In genomic region chr5:146789712-146790660, GRCh38 we compare ENCODE assay signal across 23 cellular contexts.
A peak's percentile ranks its signal among the peaks of the same experiment; 100 is the strongest.
DNase-seq lines count a peak whose midpoint lies in the region; ATAC-seq and TF ChIP-seq lines count a peak whose summit lies in the region.
"Had no signal": no experiment of that assay in that cellular context is flagged by ENCODE, and none has a peak within 500 bp of the region (broad histone marks: within the 10 kb centered on the region; RNA-seq: fewer than 3 reads in every experiment).

No MANE protein-coding gene starts in this region.

- H3K36me3 Mint-ChIP-seq in endodermal cell (ENCODE audit: low read depth): no peaks in the 10 kb centered on the region
- H3K36me3 Mint-ChIP-seq in activated naive CD8-positive, alpha-beta T cell treated with anti-CD3 and anti-CD28 coated beads for 36 hours: no peaks in the 10 kb centered on the region
- H3K36me3 Mint-ChIP-seq: activated naive CD4-positive, alpha-beta T cell treated with anti-CD3 and anti-CD28 coated beads, Interleukin-2, amount 10 ng/mL, durations not matched to agents 7 days and 5 days; naive thymus-derived CD4-positive, alpha-beta T cell had no signal

- peak overlapping the region; percentile 56 for H3K27ac Mint-ChIP-seq in endodermal cell
- H3K27ac Mint-ChIP-seq in activated naive CD8-positive, alpha-beta T cell treated with anti-CD3 and anti-CD28 coated beads for 36 hours: no peak overlapping the region
- H3K27ac Mint-ChIP-seq: activated CD4-positive, alpha-beta T cell treated with anti-CD3 and anti-CD28 coated beads, Interleukin-2, amount 10 ng/mL, durations not matched to agents 24 days and 14 days; activated naive CD4-positive, alpha-beta T cell treated with anti-CD3 and anti-CD28 coated beads, Interleukin-2, amount 10 ng/mL, durations not matched to agents 7 days and 5 days; activated T-cell treated with anti-CD3 and anti-CD28 coated beads, Interleukin-2, amount 50 U/mL, for 72 hours; T-helper 17 cell had no signal

- H3K27me3 ChIP-seq in endodermal cell (ENCODE audit: control insufficient read depth, insufficient read depth, low read length, poor library complexity, severe bottlenecking): no peaks in the 10 kb centered on the region
- H3K27me3 ChIP-seq: cardiac muscle cell, left lung, right atrium auricular region, SJSA1 had no signal

- no peaks in the 10 kb centered on the region for H3K9me3 ChIP-seq in endodermal cell (ENCODE audit: control insufficient read depth, low read length)
- H3K9me3 ChIP-seq: left lung, right atrium auricular region, SJSA1 had no signal

- H3K4me3 Mint-ChIP-seq in endodermal cell: no peak overlapping the region
- no peak overlapping the region for H3K4me3 Mint-ChIP-seq in activated naive CD8-positive, alpha-beta T cell treated with anti-CD3 and anti-CD28 coated beads for 36 hours
- H3K4me3 Mint-ChIP-seq: activated CD4-positive, alpha-beta T cell treated with anti-CD3 and anti-CD28 coated beads, Interleukin-2, amount 10 ng/mL, durations not matched to agents 24 days and 14 days; activated naive CD4-positive, alpha-beta T cell treated with anti-CD3 and anti-CD28 coated beads, Interleukin-2, amount 10 ng/mL, durations not matched to agents 7 days and 5 days; activated T-cell treated with anti-CD3 and anti-CD28 coated beads, Interleukin-2, amount 50 U/mL, for 72 hours; naive thymus-derived CD4-positive, alpha-beta T cell; T-helper 17 cell had no signal

- no peak for ATAC-seq in HG02623 (IDR thresholded peaks at IDR 0.05; ENCODE audit: unreplicated experiment)
- ATAC-seq: activated T-cell treated with anti-CD3 and anti-CD28 coated beads, Interleukin-2, amount 50 U/mL, for 72 hours; left lung; naive thymus-derived CD4-positive, alpha-beta T cell; Panc1; T-helper 17 cell had no signal

- H3K4me1 Mint-ChIP-seq in endodermal cell: peaks cover 28% of the 10 kb centered on the region
- H3K4me1 Mint-ChIP-seq in activated naive CD8-positive, alpha-beta T cell treated with anti-CD3 and anti-CD28 coated beads for 36 hours: peaks cover 8% of the 10 kb centered on the region

- no peaks in the 10 kb centered on the region for H3K36me3 ChIP-seq in endodermal cell (ENCODE audit: control insufficient read depth, insufficient read depth, low read length)
- H3K36me3 ChIP-seq: cardiac muscle cell, left lung, right atrium auricular region, SJSA1 had no signal

- in situ Hi-C loops in G401 (cut with HindIII; ENCODE audit: low sequenced_read_pairs): no loop called here

- peak; percentile 11 for TF ChIP-seq CTCF in endodermal cell (conservative IDR thresholded peaks at IDR 0.05)

- H3K9ac ChIP-seq in endodermal cell (ENCODE audit: extremely low read depth, low read length, poor library complexity, severe bottlenecking): no peak overlapping the region

- H3K4me1 ChIP-seq in endodermal cell (ENCODE audit: control insufficient read depth, insufficient read depth, low read length): peaks cover 9% of the 10 kb centered on the region
- H3K4me1 ChIP-seq: right atrium auricular region, SJSA1 had no signal

- H3K9me3 Mint-ChIP-seq in endodermal cell: no peaks in the 10 kb centered on the region
- H3K9me3 Mint-ChIP-seq in activated naive CD8-positive, alpha-beta T cell treated with anti-CD3 and anti-CD28 coated beads for 36 hours: no peaks in the 10 kb centered on the region
- H3K9me3 Mint-ChIP-seq: activated CD4-positive, alpha-beta T cell treated with anti-CD3 and anti-CD28 coated beads, Interleukin-2, amount 10 ng/mL, durations not matched to agents 24 days and 14 days; activated naive CD4-positive, alpha-beta T cell treated with anti-CD3 and anti-CD28 coated beads, Interleukin-2, amount 10 ng/mL, durations not matched to agents 7 days and 5 days; activated T-cell treated with anti-CD3 and anti-CD28 coated beads, Interleukin-2, amount 50 U/mL, for 72 hours had no signal

- no peaks in the 10 kb centered on the region for H3K27me3 Mint-ChIP-seq in endodermal cell (ENCODE audit: insufficient read depth)
- H3K27me3 Mint-ChIP-seq in activated naive CD8-positive, alpha-beta T cell treated with anti-CD3 and anti-CD28 coated beads for 36 hours: no peaks in the 10 kb centered on the region
- H3K27me3 Mint-ChIP-seq: activated CD4-positive, alpha-beta T cell treated with anti-CD3 and anti-CD28 coated beads, Interleukin-2, amount 10 ng/mL, durations not matched to agents 24 days and 14 days; activated naive CD4-positive, alpha-beta T cell treated with anti-CD3 and anti-CD28 coated beads, Interleukin-2, amount 10 ng/mL, durations not matched to agents 7 days and 5 days; naive thymus-derived CD4-positive, alpha-beta T cell; T-helper 17 cell had no signal

- no peak overlapping the region for H3K27ac ChIP-seq in endodermal cell (ENCODE audit: low read depth, low read length)
- H3K27ac ChIP-seq: C4-2B, cardiac muscle cell, left lung, right atrium auricular region, SJSA1 had no signal

- H3K4me3 ChIP-seq in endodermal cell (ENCODE audit: low read length): no peak overlapping the region
- H3K4me3 ChIP-seq: cardiac muscle cell, left lung, right atrium auricular region, SJSA1 had no signal

- DNase-seq in G401 (ENCODE audit: low spot score) (peak; percentile 47), NCI-H82 treated with DMSO at 0.1 percent for 48 hours (lab: John Stamatoyannopoulos, UW; ENCODE audit: unreplicated experiment) (peak; percentile 9), endodermal cell (peak; percentile 78), midbrain (lab: John Stamatoyannopoulos, UW) (peak; percentile 13), NCI-H2081 treated with DMSO at 0.1 percent for 48 hours (lab: John Stamatoyannopoulos, UW) (no peak)
- DNase-seq in activated T-cell treated with anti-CD3 and anti-CD28 coated beads, Interleukin-2, amount 50 U/mL, for 48 hours: no peak
- no peak for DNase-seq in activated naive CD8-positive, alpha-beta T cell treated with anti-CD3 and anti-CD28 coated beads for 36 hours
- DNase-seq: activated CD4-positive, alpha-beta T cell treated with anti-CD3 and anti-CD28 coated beads, Interleukin-2, amount 10 ng/mL, durations not matched to agents 24 days and 14 days; activated naive CD4-positive, alpha-beta T cell treated with anti-CD3 and anti-CD28 coated beads, Interleukin-2, amount 10 ng/mL, durations not matched to agents 7 days and 5 days; activated T-cell treated with anti-CD3 and anti-CD28 coated beads, Interleukin-2, amount 50 U/mL, for 72 hours; Calu3; left lung; naive thymus-derived CD4-positive, alpha-beta T cell; NCI-H1105 treated with DMSO at 0.1 percent for 48 hours; NCI-H446; NK-92 treated with Interleukin-12 subunit alpha and Interleukin-12 subunit beta, amount 100 ng/mL, for 24 hours; T-helper 17 cell had no signal

- 33 to 58% methylated on average over 2 to 6 of the region's 6 CpGs for WGBS in endodermal cell (ENCODE audit: insufficient coverage in 1 of 2, insufficient read length in 1 of 2), 2 experiments

Comparison
In these comparisons a context has a peak if more than half of its experiments do, and no peak if none do; other contexts are left out.
1. DNase-seq: peak in G401 (single experiment), NCI-H82 treated with DMSO at 0.1 percent for 48 hours (single experiment), endodermal cell (single experiment) and midbrain (single experiment); none in activated T-cell treated with anti-CD3 and anti-CD28 coated beads, Interleukin-2, amount 50 U/mL, for 48 hours (0 of 2), NCI-H2081 treated with DMSO at 0.1 percent for 48 hours (single experiment) and activated naive CD8-positive, alpha-beta T cell treated with anti-CD3 and anti-CD28 coated beads for 36 hours (single experiment).